8 cellular contexts compared by ENCODE assay signal in the genomic region with DNA sequence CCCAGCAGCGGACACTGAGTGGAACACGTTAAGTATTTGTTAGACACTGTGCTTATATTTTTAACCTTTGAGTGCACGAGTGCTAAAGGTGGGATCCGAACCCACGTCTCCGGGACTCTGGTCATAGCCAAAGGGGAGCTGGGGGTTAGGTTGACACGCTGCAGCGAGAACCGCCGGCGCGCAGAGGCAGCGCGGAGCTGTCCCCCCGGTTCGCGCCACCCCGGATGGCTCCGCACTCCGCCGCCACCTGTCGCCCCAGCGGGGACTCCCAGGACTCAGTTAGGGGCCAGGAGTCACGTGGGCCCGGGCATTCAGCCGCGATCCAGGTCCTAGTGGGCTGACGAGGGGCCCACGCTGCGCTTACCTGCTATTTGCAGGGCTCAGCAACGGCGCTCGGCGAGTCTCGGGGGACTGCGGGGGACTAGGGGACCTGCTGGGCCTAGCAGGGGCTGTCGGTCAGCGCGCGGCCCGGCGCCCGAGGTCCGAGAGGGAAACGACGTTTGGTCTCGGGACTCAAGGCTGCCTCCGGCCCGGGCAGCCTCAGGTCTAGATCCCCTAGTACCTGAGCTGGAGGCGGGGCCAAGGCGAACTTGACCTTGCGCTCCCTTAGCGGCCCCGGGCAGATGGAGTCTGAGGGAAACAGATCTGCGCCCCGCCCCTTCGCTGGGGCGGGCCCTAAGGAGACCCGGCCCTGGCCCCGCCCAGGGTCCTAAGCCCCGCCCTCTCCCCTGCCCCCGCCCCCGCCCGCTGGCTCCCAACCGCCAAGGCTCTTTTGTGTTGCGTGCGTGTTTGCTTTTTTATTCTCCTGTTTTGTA. TPM values are rescaled to one million over a fixed set of nuclear protein-coding genes. Genes with fewer than 3 reads are reported as not detected.
DNase-seq lines count a peak whose midpoint lies in the region; ATAC-seq and TF ChIP-seq lines count a peak whose summit lies in the region.

Gene NMNAT3 (minus strand): TSS at position 632 of the 815 bp plus-strand sequence. CDS start 50,248 bp downstream, outside the sequence.

- H3K27me3 ChIP-seq in A673 (replicated peaks; ENCODE audit: insufficient read depth, low read depth, low read length, poor library complexity): no peaks in the 10 kb centered on the region

- no peaks in the 10 kb centered on the region for H3K36me3 ChIP-seq in A673 (ENCODE audit: insufficient read depth, low read length, poor library complexity, severe bottlenecking)

- H3K27ac ChIP-seq in A673 (ENCODE audit: low read depth, low read length, poor library complexity, severe bottlenecking): no peak within 1 kb of the TSS

- peak; percentile 72 for DNase-seq in A673 (ENCODE audit: low spot score)
- DNase-seq in NCI-H446 treated with DMSO at 0.1 percent for 48 hours (lab: John Stamatoyannopoulos, UW): peak; percentile 60
- peak; percentile 42 for DNase-seq in activated CD8-positive, alpha-beta memory T cell treated with anti-CD3 and anti-CD28 coated beads, Interleukin-2, amount 50 U/mL, for 1 hour (ENCODE audit: extremely low read depth)
- DNase-seq in endothelial cell (ENCODE audit: low spot score): peak; percentile 76
- peak; percentile 67 to 81 for DNase-seq in mesothelial cell of epicardium (ENCODE audit: low spot score in 2 of 2, unreplicated experiment in 2 of 2)
- DNase-seq in stimulated activated CD8-positive, alpha-beta memory T cell treated with anti-CD3 and anti-CD28 coated beads, Interleukin-15, amount 100 ng/mL, for 1 hour (ENCODE audit: low read depth): peak; percentile 58

- BruUV-seq in A673 (replicated peaks; lab: Mats Ljungman, UMichigan): no TSS peak

- intact Hi-C loops in A673 (cut with micrococcal nuclease; ENCODE audit: unreplicated experiment): no loop called here

- H3K4me1 ChIP-seq in A673 (ENCODE audit: insufficient read depth, low read length, poor library complexity, severe bottlenecking): no peaks in the 10 kb centered on the region

- peak within 1 kb of the TSS; percentile 64 for H3K4me3 ChIP-seq in A673 (ENCODE audit: low read depth, low read length, poor library complexity, severe bottlenecking)

- H3K27me3 Mint-ChIP-seq in endothelial cell (ENCODE audit: unreplicated experiment) (peaks cover 3% of the 10 kb centered on the region), mesothelial cell of epicardium (ENCODE audit: low read depth) (peaks cover 13% of the 10 kb centered on the region)

- H3K27ac Mint-ChIP-seq in endothelial cell (ENCODE audit: unreplicated experiment) (no peak within 1 kb of the TSS), mesothelial cell of epicardium (peak within 1 kb of the TSS; percentile 35)

- H3K4me3 Mint-ChIP-seq in endothelial cell (ENCODE audit: unreplicated experiment) (no peak within 1 kb of the TSS), mesothelial cell of epicardium (peak within 1 kb of the TSS; percentile 75)

- ATAC-seq in GM18870 (IDR thresholded peaks at IDR 0.05; ENCODE audit: unreplicated experiment) (peak; percentile 83), HG03139 (IDR thresholded peaks at IDR 0.05; ENCODE audit: unreplicated experiment) (peak; percentile 95)

- H3K36me3 Mint-ChIP-seq in endothelial cell (ENCODE audit: low read depth, unreplicated experiment) (no peaks in the 10 kb centered on the region), mesothelial cell of epicardium (no peaks in the 10 kb centered on the region)

- CTCF ChIA-PET in A673 (lab: Charles Lee): no interaction called here

- POLR2A ChIA-PET in A673 (lab: Charles Lee; ENCODE audit: low non-redundant PET): no interaction called here

- no peaks in the 10 kb centered on the region for H3K9me3 Mint-ChIP-seq in endothelial cell (ENCODE audit: unreplicated experiment)
- no peaks in the 10 kb centered on the region for H3K9me3 Mint-ChIP-seq in mesothelial cell of epicardium

- TF ChIP-seq CTCF in A673 (conservative IDR thresholded peaks at IDR 0.05; ENCODE audit: low read depth, low read length) (no peak), endothelial cell (IDR thresholded peaks at IDR 0.05; ENCODE audit: unreplicated experiment) (no peak), mesothelial cell of epicardium (IDR thresholded peaks at IDR 0.05; ENCODE audit: unreplicated experiment) (no peak)

- H3K4me1 Mint-ChIP-seq in endothelial cell (ENCODE audit: unreplicated experiment): no peaks in the 10 kb centered on the region
- H3K4me1 Mint-ChIP-seq in mesothelial cell of epicardium: peaks cover 13% of the 10 kb centered on the region

- no peaks in the 10 kb centered on the region for H3K9me3 ChIP-seq in A673 (ENCODE audit: low read depth, low read length, poor library complexity, severe bottlenecking)

RNA-seq across cellular contexts. Expression of gene NMNAT3, which starts in this region (rescaled TPM):
- total RNA-seq in A673 (2021) (1.9 and 2.8 TPM in 2 replicates), endothelial cell (ENCODE audit: unreplicated experiment) (0.62 TPM), mesothelial cell of epicardium (11.0 to 13.6 TPM (median 11.8 TPM) in 3 replicates)

Comparison
In these comparisons a context has a peak if more than half of its experiments do, and no peak if none do; other contexts are left out.
1. Peak in DNase-seq in endothelial cell; RNA of the gene not detected or under 1 TPM.